In the genomic region with DNA sequence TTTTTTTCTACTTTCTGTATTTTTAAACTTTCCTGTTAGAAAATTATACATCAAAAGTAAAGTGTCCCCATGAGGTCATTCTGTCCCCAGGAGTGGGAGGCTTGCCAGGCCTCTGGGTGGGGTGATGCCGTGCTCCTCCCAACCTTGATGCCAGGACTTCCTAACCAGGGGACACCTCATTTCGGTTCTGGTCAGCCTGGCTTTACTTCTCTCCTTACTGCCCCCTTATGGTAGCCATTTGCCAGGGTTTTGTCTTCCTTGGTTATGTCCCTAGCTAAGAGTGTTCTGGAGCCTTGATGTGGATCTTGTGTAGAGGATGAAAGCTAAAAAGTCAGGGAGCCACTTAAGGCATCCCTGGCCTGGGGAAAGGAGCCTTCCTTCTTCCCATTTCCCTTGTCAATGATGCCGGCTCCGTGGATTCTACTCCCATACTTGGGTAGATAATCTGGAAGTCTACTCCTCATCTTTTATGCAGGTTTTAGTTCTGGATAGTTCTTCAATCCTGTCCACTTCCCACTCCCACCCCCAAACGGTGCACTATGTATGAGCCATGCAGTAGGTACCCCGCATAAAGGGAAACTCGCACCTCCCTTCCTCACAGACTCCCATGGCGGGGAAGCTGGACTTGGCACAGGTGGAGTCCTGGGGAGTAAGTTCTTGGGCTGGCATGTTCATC, we compare ENCODE assay signal across 9 cellular contexts.
DNase-seq lines count a peak whose midpoint lies in the region; ATAC-seq, FAIRE-seq and TF ChIP-seq lines count a peak whose summit lies in the region.
"Had no signal": no experiment of that assay in that cellular context is flagged by ENCODE, and none has a peak within 500 bp of the region (broad histone marks: within the 10 kb centered on the region; RNA-seq: fewer than 3 reads in every experiment).

No MANE protein-coding gene starts in this region.

- no peaks in the 10 kb centered on the region for H3K36me3 ChIP-seq in body of pancreas (replicated peaks in 1 of 2; ENCODE audit: insufficient read depth in 1 of 2, low read depth in 2 of 2)

- H3K4me3 Mint-ChIP-seq in immature natural killer cell = no peak overlapping the region
- H3K4me3 Mint-ChIP-seq in stimulated activated naive CD8-positive, alpha-beta T cell treated with anti-CD3 and anti-CD28 coated beads, Interleukin-15, amount 100 ng/mL, for 72 hours = no peak overlapping the region

- no peaks in the 10 kb centered on the region for H3K36me3 Mint-ChIP-seq in immature natural killer cell

- H3K27me3 ChIP-seq in body of pancreas = no peaks in the 10 kb centered on the region

- no peak for TF ChIP-seq POLR2A in body of pancreas (IDR thresholded peaks at IDR 0.05)

- no peak overlapping the region for H3K27ac ChIP-seq in body of pancreas

- H3K9me3 Mint-ChIP-seq in immature natural killer cell = no peaks in the 10 kb centered on the region
- H3K9me3 Mint-ChIP-seq in stimulated activated naive CD8-positive, alpha-beta T cell treated with anti-CD3 and anti-CD28 coated beads, Interleukin-15, amount 100 ng/mL, for 72 hours = no peaks in the 10 kb centered on the region

- H3K4me1 Mint-ChIP-seq in immature natural killer cell = peaks cover 0 to 9% of the 10 kb centered on the region in 2 donors
- H3K4me1 Mint-ChIP-seq in stimulated activated naive CD8-positive, alpha-beta T cell treated with anti-CD3 and anti-CD28 coated beads, Interleukin-15, amount 100 ng/mL, for 72 hours = no peaks in the 10 kb centered on the region

- intact Hi-C loops in body of pancreas (cut with DNase I) = no loop called here

- H3K27ac Mint-ChIP-seq in immature natural killer cell = no peak overlapping the region
- peak overlapping the region in 1 of 2 donors; percentile 80 for H3K27ac Mint-ChIP-seq in stimulated activated naive CD8-positive, alpha-beta T cell treated with anti-CD3 and anti-CD28 coated beads, Interleukin-15, amount 100 ng/mL, for 72 hours

- H3K4me3 ChIP-seq in body of pancreas = no peak overlapping the region

- H3K4me1 ChIP-seq in body of pancreas = no peaks in the 10 kb centered on the region

- peak; percentile 58 for ATAC-seq in body of pancreas
- no peak for ATAC-seq in stimulated activated naive CD8-positive, alpha-beta T cell treated with anti-CD3 and anti-CD28 coated beads, Interleukin-15, amount 100 ng/mL, for 72 hours
- ATAC-seq in GM18861 (IDR thresholded peaks at IDR 0.05; ENCODE audit: unreplicated experiment) = no peak

- no peaks in the 10 kb centered on the region for H3K9me3 ChIP-seq in body of pancreas

- TF ChIP-seq CTCF in body of pancreas (IDR thresholded peaks at IDR 0.05) = peak; percentile 7 to 55 (median 41)

- WGBS in body of pancreas, 2 donors = 31 to 38% methylated on average over 8 of the region's 8 CpGs

- DNase-seq in GM03348 (ENCODE audit: low spot score) = peak; percentile 76
- peak; percentile 57 to 83 for DNase-seq in NCI-H526 (lab: John Stamatoyannopoulos, UW)
- peak; percentile 33 to 61 (median 52) for DNase-seq in body of pancreas
- peak; percentile 17 to 22 (median 19) for DNase-seq in immature natural killer cell
- DNase-seq in stimulated activated naive CD8-positive, alpha-beta T cell treated with anti-CD3 and anti-CD28 coated beads, Interleukin-15, amount 100 ng/mL, for 72 hours = peak; percentile 2 to 16
- no peak for DNase-seq in T-helper 9 cell

- peak; percentile 58 for FAIRE-seq in A204.1 (lab: Jason Lieb, UNC)
- FAIRE-seq: islet of Langerhans had no signal

- H3K27me3 Mint-ChIP-seq in immature natural killer cell (ENCODE audit: low read depth in 3 of 3) = peaks cover 0 to 3% (median 1%) of the 10 kb centered on the region in 3 donors
- peaks cover 18% of the 10 kb centered on the region for H3K27me3 Mint-ChIP-seq in stimulated activated naive CD8-positive, alpha-beta T cell treated with anti-CD3 and anti-CD28 coated beads, Interleukin-15, amount 100 ng/mL, for 72 hours
